Comparison of ENCODE assay signal across 1 cellular context in the genomic region with DNA sequence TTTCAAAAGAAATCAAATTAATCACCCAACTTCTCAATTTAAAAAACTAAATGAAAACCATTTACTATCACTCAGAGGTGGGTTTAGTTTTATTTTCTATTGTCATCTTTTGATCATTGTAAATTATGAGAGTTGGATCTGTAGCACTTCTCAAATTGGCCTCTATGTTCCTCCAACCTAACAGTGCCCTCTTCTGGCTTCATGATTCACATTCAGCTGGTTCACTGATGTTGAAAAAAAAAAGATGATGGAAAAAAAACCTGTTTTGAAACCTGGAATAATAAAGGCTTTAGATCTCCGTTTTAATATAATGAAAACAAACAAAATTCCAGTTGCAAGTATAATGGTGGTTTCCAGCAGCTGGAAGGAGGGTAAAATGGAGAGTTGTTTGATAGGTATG.
TF ChIP-seq lines count a peak whose summit lies in the region.

No MANE protein-coding gene starts in this region.

TF ChIP-seq in SK-N-SH treated with all-trans-retinoic acid at 6 μM for 48 hours, 23 proteins besides CTCF, POLR2A, EP300 and RAD21 (continued from another document):
- no peak for TF ChIP-seq CSDC2 (CRISPR knock-in tag; IDR thresholded peaks at IDR 0.05)
- no peak for TF ChIP-seq ZNF8 (CRISPR knock-in tag; IDR thresholded peaks at IDR 0.05)
- TF ChIP-seq CREB5 (CRISPR knock-in tag; IDR thresholded peaks at IDR 0.05; ENCODE audit: low read depth): no peak
